Comparison of ENCODE assay signal across 2 cellular contexts in the genomic region with DNA sequence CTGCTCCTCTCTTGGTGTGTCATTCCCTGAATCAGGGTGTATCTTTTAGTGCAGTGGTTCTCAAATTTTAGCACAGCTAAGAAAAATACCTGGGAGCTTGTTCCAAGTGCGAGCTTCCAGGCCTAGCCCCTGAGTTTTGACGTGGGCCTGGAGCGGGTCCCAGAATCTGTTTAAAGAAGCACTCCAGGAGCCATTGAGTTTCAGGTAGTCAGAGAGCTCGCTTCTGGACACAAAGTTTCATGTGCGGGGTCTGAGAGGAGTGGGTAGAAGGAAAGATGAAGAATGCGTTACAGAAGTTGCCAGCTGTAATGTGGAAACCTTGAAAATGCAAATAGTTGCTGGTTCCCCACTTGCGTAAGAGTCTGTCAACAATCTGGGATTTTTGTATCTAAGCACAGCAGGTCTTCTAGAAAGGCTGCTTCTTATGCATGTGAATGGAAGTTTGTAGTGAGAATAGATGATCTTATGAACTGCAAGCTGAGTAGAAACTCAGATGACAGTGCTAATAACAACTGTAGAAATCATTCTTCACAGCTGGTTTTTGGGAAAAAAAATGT.
TF ChIP-seq lines count a peak whose summit lies in the region.

No MANE protein-coding gene starts in this region.

TF ChIP-seq in A549, 52 proteins besides CTCF, POLR2A, EP300 and RAD21 (continued from another document):
- TF ChIP-seq, protein P1, sequence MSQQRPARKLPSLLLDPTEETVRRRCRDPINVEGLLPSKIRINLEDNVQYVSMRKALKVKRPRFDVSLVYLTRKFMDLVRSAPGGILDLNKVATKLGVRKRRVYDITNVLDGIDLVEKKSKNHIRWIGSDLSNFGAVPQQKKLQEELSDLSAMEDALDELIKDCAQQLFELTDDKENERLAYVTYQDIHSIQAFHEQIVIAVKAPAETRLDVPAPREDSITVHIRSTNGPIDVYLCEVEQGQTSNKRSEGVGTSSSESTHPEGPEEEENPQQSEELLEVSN (IDR thresholded peaks at IDR 0.05; ENCODE audit: borderline replicate concordance, low read depth), result no peak
- TF ChIP-seq ZC3H11A (IDR thresholded peaks at IDR 0.05) (no peak), ZSCAN20 (CRISPR knock-in tag; IDR thresholded peaks at IDR 0.05) (no peak), CEBPB (IDR thresholded peaks at IDR 0.05) (peak in 1 of 2 experiments; percentile 12; a peak in 1 of 4 replicates), FOSB (CRISPR knock-in tag; IDR thresholded peaks at IDR 0.05) (no peak), CHD4 (IDR thresholded peaks at IDR 0.05; ENCODE audit: borderline replicate concordance) (no peak), ZFP36 (IDR thresholded peaks at IDR 0.05; ENCODE audit: borderline replicate concordance, partially characterized antibody) (no peak)

TF ChIP-seq in WTC11, 78 proteins besides CTCF, POLR2A, EP300 and RAD21 (continued from another document):
- TF ChIP-seq, protein P2, sequence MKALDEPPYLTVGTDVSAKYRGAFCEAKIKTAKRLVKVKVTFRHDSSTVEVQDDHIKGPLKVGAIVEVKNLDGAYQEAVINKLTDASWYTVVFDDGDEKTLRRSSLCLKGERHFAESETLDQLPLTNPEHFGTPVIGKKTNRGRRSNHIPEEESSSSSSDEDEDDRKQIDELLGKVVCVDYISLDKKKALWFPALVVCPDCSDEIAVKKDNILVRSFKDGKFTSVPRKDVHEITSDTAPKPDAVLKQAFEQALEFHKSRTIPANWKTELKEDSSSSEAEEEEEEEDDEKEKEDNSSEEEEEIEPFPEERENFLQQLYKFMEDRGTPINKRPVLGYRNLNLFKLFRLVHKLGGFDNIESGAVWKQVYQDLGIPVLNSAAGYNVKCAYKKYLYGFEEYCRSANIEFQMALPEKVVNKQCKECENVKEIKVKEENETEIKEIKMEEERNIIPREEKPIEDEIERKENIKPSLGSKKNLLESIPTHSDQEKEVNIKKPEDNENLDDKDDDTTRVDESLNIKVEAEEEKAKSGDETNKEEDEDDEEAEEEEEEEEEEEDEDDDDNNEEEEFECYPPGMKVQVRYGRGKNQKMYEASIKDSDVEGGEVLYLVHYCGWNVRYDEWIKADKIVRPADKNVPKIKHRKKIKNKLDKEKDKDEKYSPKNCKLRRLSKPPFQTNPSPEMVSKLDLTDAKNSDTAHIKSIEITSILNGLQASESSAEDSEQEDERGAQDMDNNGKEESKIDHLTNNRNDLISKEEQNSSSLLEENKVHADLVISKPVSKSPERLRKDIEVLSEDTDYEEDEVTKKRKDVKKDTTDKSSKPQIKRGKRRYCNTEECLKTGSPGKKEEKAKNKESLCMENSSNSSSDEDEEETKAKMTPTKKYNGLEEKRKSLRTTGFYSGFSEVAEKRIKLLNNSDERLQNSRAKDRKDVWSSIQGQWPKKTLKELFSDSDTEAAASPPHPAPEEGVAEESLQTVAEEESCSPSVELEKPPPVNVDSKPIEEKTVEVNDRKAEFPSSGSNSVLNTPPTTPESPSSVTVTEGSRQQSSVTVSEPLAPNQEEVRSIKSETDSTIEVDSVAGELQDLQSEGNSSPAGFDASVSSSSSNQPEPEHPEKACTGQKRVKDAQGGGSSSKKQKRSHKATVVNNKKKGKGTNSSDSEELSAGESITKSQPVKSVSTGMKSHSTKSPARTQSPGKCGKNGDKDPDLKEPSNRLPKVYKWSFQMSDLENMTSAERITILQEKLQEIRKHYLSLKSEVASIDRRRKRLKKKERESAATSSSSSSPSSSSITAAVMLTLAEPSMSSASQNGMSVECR (CRISPR knock-in tag; IDR thresholded peaks at IDR 0.05; ENCODE audit: borderline replicate concordance), result no peak
- TF ChIP-seq ESRRA (CRISPR knock-in tag; IDR thresholded peaks at IDR 0.05; ENCODE audit: borderline replicate concordance) (no peak), CREM (CRISPR knock-in tag; IDR thresholded peaks at IDR 0.05) (no peak), JAZF1 (CRISPR knock-in tag; IDR thresholded peaks at IDR 0.05) (no peak), ZNF219 (CRISPR knock-in tag; IDR thresholded peaks at IDR 0.05; ENCODE audit: borderline replicate concordance) (no peak)
